In genomic region chr1:31989964-31990363, GRCh38 we compare ENCODE assay signal across 21 cellular contexts.
"Had no signal": no experiment of that assay in that cellular context is flagged by ENCODE, and none has a peak within 500 bp of the region (broad histone marks: within the 10 kb centered on the region; RNA-seq: fewer than 3 reads in every experiment).

No MANE protein-coding gene starts in this region.

- H3K27ac Mint-ChIP-seq: activated T-helper 17 cell treated with anti-CD3 and anti-CD28 coated beads, Interleukin-2, amount 50 U/mL, for 72 hours; endodermal cell; progenitor cell of endocrine pancreas had no signal

- ATAC-seq: activated T-helper 17 cell treated with anti-CD3 and anti-CD28 coated beads, Interleukin-2, amount 50 U/mL, for 72 hours; esophagus mucosa; left cardiac atrium; left ventricle myocardium superior had no signal

- DNase-seq: activated CD4-positive, alpha-beta T cell treated with anti-CD3 and anti-CD28 coated beads, Interleukin-2, amount 50 U/mL, for 4 hours; activated CD4-positive, CD25-positive, alpha-beta regulatory T cell treated with anti-CD3 and anti-CD28 coated beads, Interleukin-2, amount 50 U/mL, for 72 hours; activated CD8-positive, alpha-beta memory T cell treated with anti-CD3 and anti-CD28 coated beads, Interleukin-2, amount 50 U/mL, for 4 hours; activated T-cell treated with anti-CD3 and anti-CD28 coated beads, Interleukin-2, amount 50 U/mL, for 1 hour; amniotic stem cell; brain microvascular endothelial cell; endodermal cell; foreskin fibroblast; head of caudate nucleus; hippocampal formation; left cardiac atrium; left ventricle myocardium superior; ovary; stimulated activated CD4-positive, alpha-beta T cell treated with anti-CD3 and anti-CD28 coated beads, Interleukin-12 subunit alpha, Interleukin-12 subunit beta, amount 100 ng/mL, for 4 hours; stimulated activated CD4-positive, alpha-beta T cell treated with anti-CD3 and anti-CD28 coated beads, Interleukin-4, amount 100 ng/mL, for 24 hours; tibial artery had no signal

- H3K9me3 Mint-ChIP-seq: activated T-helper 17 cell treated with anti-CD3 and anti-CD28 coated beads, Interleukin-2, amount 50 U/mL, for 72 hours; endodermal cell had no signal

- H3K4me3 Mint-ChIP-seq: activated naive CD8-positive, alpha-beta T cell; activated T-helper 17 cell treated with anti-CD3 and anti-CD28 coated beads, Interleukin-2, amount 50 U/mL, for 72 hours; endodermal cell had no signal

- H3K27me3 Mint-ChIP-seq: activated naive CD8-positive, alpha-beta T cell; activated T-helper 17 cell treated with anti-CD3 and anti-CD28 coated beads, Interleukin-2, amount 50 U/mL, for 72 hours had no signal

- H3K36me3 Mint-ChIP-seq: activated naive CD8-positive, alpha-beta T cell had no signal

- H3K9me3 ChIP-seq: ovary, suprapubic skin, tibial artery had no signal
